Comparison of ENCODE assay signal across 14 cellular contexts in genomic region chr1:92473781-92474495, GRCh38. TPM values are rescaled to one million over a fixed set of nuclear protein-coding genes. Genes with fewer than 3 reads are reported as not detected.
A peak's percentile ranks its signal among the peaks of the same experiment; 100 is the strongest.
DNase-seq lines count a peak whose midpoint lies in the region; ATAC-seq and TF ChIP-seq lines count a peak whose summit lies in the region.
"Had no signal": no experiment of that assay in that cellular context is flagged by ENCODE, and none has a peak within 500 bp of the region (broad histone marks: within the 10 kb centered on the region; RNA-seq: fewer than 3 reads in every experiment).

No MANE protein-coding gene starts in this region.

- peaks cover 98% of the 10 kb centered on the region for H3K36me3 Mint-ChIP-seq in activated T-helper 17 cell treated with anti-CD3 and anti-CD28 coated beads, Interleukin-2, amount 50 U/mL, for 72 hours (ENCODE audit: low read depth)

- H3K4me1 ChIP-seq in SJCRH30: no peaks in the 10 kb centered on the region
- H3K4me1 ChIP-seq: sigmoid colon had no signal

- peak overlapping the region; percentile 68 for H3K4me3 Mint-ChIP-seq in activated T-helper 17 cell treated with anti-CD3 and anti-CD28 coated beads, Interleukin-2, amount 50 U/mL, for 72 hours

- TF ChIP-seq CTCF in GM06990 (IDR thresholded peaks at IDR 0.05; ENCODE audit: insufficient read depth, low read length, poor library complexity, severe bottlenecking): no peak

- no peaks in the 10 kb centered on the region for H3K27me3 Mint-ChIP-seq in activated T-helper 17 cell treated with anti-CD3 and anti-CD28 coated beads, Interleukin-2, amount 50 U/mL, for 72 hours

- DNase-seq in GM06990 (ENCODE audit: extremely low read depth, insufficient read length): peak; percentile 25
- no peak for DNase-seq in OCI-M1 (lab: John Stamatoyannopoulos, UW)
- no peak for DNase-seq in GOT3 (lab: John Stamatoyannopoulos, UW)
- no peak for DNase-seq in SJCRH30
- DNase-seq in DMS53 (lab: John Stamatoyannopoulos, UW): no peak
- DNase-seq: DMS79, kidney glomerular epithelial cell, NCI-H1694, sigmoid colon, substantia nigra had no signal

- H3K27ac ChIP-seq in SJCRH30: no peak overlapping the region
- H3K27ac ChIP-seq: sigmoid colon had no signal

- H3K27ac Mint-ChIP-seq in activated T-helper 17 cell treated with anti-CD3 and anti-CD28 coated beads, Interleukin-2, amount 50 U/mL, for 72 hours: peak overlapping the region; percentile 90

- ATAC-seq in GM19035 (IDR thresholded peaks at IDR 0.05; ENCODE audit: unreplicated experiment): peak; percentile 70
- ATAC-seq in HG02981 (IDR thresholded peaks at IDR 0.05; ENCODE audit: unreplicated experiment): peak; percentile 72
- ATAC-seq in activated T-helper 17 cell treated with anti-CD3 and anti-CD28 coated beads, Interleukin-2, amount 50 U/mL, for 72 hours (replicated peaks): peak; percentile 86
- ATAC-seq: HCT116 had no signal

- H3K4me3 ChIP-seq in GM06990 (replicated peaks; ENCODE audit: low read depth, low read length): no peak overlapping the region
- no peak overlapping the region for H3K4me3 ChIP-seq in SJCRH30
- H3K4me3 ChIP-seq: sigmoid colon had no signal

- peaks cover 25% of the 10 kb centered on the region for H3K4me1 Mint-ChIP-seq in activated T-helper 17 cell treated with anti-CD3 and anti-CD28 coated beads, Interleukin-2, amount 50 U/mL, for 72 hours

- no peaks in the 10 kb centered on the region for H3K9me3 ChIP-seq in SJCRH30 (replicated peaks)
- H3K9me3 ChIP-seq: sigmoid colon had no signal

- H3K27me3 ChIP-seq in GM06990 (replicated peaks; ENCODE audit: control insufficient read depth, insufficient read depth, low read length) (no peaks in the 10 kb centered on the region), SJCRH30 (no peaks in the 10 kb centered on the region)

- H3K36me3 ChIP-seq in GM06990 (ENCODE audit: control insufficient read depth, insufficient read depth, low read length) (peaks cover 2% of the 10 kb centered on the region), SJCRH30 (no peaks in the 10 kb centered on the region)
- H3K36me3 ChIP-seq: sigmoid colon had no signal

- no peaks in the 10 kb centered on the region for H3K9me3 Mint-ChIP-seq in activated T-helper 17 cell treated with anti-CD3 and anti-CD28 coated beads, Interleukin-2, amount 50 U/mL, for 72 hours

RNA-seq across cellular contexts. Expression of gene GFI1, which starts 12.8 kb away (rescaled TPM):
- 10 to 100 TPM; 33.0 to 38.6 TPM for total RNA-seq in activated T-helper 17 cell treated with anti-CD3 and anti-CD28 coated beads, Interleukin-2, amount 50 U/mL, for 72 hours
- 3.2 TPM in 2 replicates for total RNA-seq in SJCRH30 (2014; rRNA removed; shearing (Covaris generic))
